ENCODE assay signal across 16 cellular contexts in the genomic region with DNA sequence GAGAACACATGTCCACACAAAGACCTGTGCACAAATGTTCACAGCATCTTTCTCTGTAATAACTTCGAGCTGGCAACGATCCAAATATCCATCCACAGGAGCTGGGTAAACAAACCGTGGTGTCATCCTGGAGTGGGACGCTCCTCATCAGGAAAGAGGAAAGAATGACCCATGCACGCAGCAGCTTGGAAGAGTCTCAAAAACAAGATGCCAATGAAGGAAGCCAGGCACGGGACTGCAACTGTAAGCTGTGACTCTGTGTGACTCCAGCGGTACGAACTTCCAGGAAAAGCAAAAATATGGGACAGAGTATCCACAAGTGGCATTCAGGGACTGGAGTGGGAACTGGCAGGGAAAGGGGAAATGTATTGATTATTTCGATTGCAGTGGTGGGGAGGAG. TPM values are rescaled to one million over a fixed set of nuclear protein-coding genes. Genes with fewer than 3 reads are reported as not detected.
DNase-seq lines count a peak whose midpoint lies in the region; ATAC-seq and TF ChIP-seq lines count a peak whose summit lies in the region.
"Had no signal": no experiment of that assay in that cellular context is flagged by ENCODE, and none has a peak within 500 bp of the region (broad histone marks: within the 10 kb centered on the region; RNA-seq: fewer than 3 reads in every experiment).

No MANE protein-coding gene starts in this region.

- H3K27me3 Mint-ChIP-seq in Calu3 (ENCODE audit: unreplicated experiment): peaks cover 78% of the 10 kb centered on the region

- intact Hi-C loops in Calu3 (cut with micrococcal nuclease; ENCODE audit: unreplicated experiment): no loop called here

- CTCF ChIA-PET in Calu3 (lab: Charles Lee): interaction anchor here (1.0 kb wide), 1 partner anchor 9 kb away, joined by 3 read pairs; no protein-coding TSS in a partner anchor

- no peaks in the 10 kb centered on the region for H3K9me3 Mint-ChIP-seq in Calu3 (ENCODE audit: low read depth, unreplicated experiment)

- DNase-seq in DMS153 (lab: John Stamatoyannopoulos, UW) (peak; percentile 30), DMS153 treated with DMSO at 0.1 percent for 48 hours (lab: John Stamatoyannopoulos, UW; ENCODE audit: unreplicated experiment) (no peak), LHCN-M2 (ENCODE audit: low read depth) (peak; percentile 24), RKO (ENCODE audit: low spot score) (peak; percentile 51), lung microvascular endothelial cell (ENCODE audit: low read depth in 2 of 2) (peak; percentile 79 to 98), GM03348 (ENCODE audit: low spot score) (no peak), Calu3 (no peak)
- DNase-seq: 8988T; activated CD8-positive, alpha-beta memory T cell treated with anti-CD3 and anti-CD28 coated beads for 24 hours; T1000; upper lobe of right lung had no signal

- no peak for ATAC-seq in activated CD4-positive, CD25-positive, alpha-beta regulatory T cell treated with anti-CD3 and anti-CD28 coated beads, Interleukin-2, amount 50 U/mL, for 24 hours
- ATAC-seq: upper lobe of right lung had no signal

- no peak overlapping the region for H3K4me3 Mint-ChIP-seq in Calu3 (ENCODE audit: low read depth, unreplicated experiment)

- no TSS peak for BruUV-seq in Calu3 (replicated peaks; lab: Mats Ljungman, UMichigan)

- TF ChIP-seq CTCF in Calu3 (IDR thresholded peaks at IDR 0.05; ENCODE audit: unreplicated experiment): no peak

- H3K36me3 Mint-ChIP-seq in Calu3 (ENCODE audit: insufficient read depth, unreplicated experiment): no peaks in the 10 kb centered on the region

- peaks cover 13% of the 10 kb centered on the region for H3K4me1 Mint-ChIP-seq in Calu3 (ENCODE audit: low read depth, unreplicated experiment)

- H3K27ac Mint-ChIP-seq in Calu3 (ENCODE audit: unreplicated experiment): no peak overlapping the region
- H3K27ac Mint-ChIP-seq: progenitor cell of endocrine pancreas had no signal

RNA-seq across cellular contexts. Expression of a gene that starts 36.7 kb away (rescaled TPM):
- total RNA-seq in LHCN-M2 (2014; rRNA removed) (not detected in 2 replicates), lung microvascular endothelial cell (not detected in 2 replicates), Calu3 (2022) (not detected in 2 replicates)
- not detected for polyA plus RNA-seq in LHCN-M2 (2012)
- total RNA-seq: bronchial epithelial cell, NCI-H460, Right ventricle myocardium superior, upper lobe of right lung had no signal

Comparison
In these comparisons a context has a peak if more than half of its experiments do, and no peak if none do; other contexts are left out.
1. DNase-seq: peak in DMS153 (single experiment), LHCN-M2 (single experiment), RKO (single experiment) and lung microvascular endothelial cell (2 of 2); none in DMS153 treated with DMSO at 0.1 percent for 48 hours (single experiment), GM03348 (single experiment) and Calu3 (single experiment).